ENCODE assay signal across 13 cellular contexts in genomic region chr9:133677126-133678010, GRCh38. TPM values are rescaled to one million over a fixed set of nuclear protein-coding genes. Genes with fewer than 3 reads are reported as not detected.
DNase-seq lines count a peak whose midpoint lies in the region; ATAC-seq and TF ChIP-seq lines count a peak whose summit lies in the region.
"Had no signal": no experiment of that assay in that cellular context is flagged by ENCODE, and none has a peak within 500 bp of the region (broad histone marks: within the 10 kb centered on the region; RNA-seq: fewer than 3 reads in every experiment).

No MANE protein-coding gene starts in this region.

- H3K4me1 ChIP-seq in DND-41 (ENCODE audit: insufficient read depth, low read length) (no peaks in the 10 kb centered on the region), neuronal stem cell (ENCODE audit: control insufficient read depth in 2 of 2, insufficient read depth in 1 of 2, low read depth in 1 of 2, low read length in 2 of 2) (peaks cover 5 to 6% of the 10 kb centered on the region in 2 donors)

- H2BK15ac ChIP-seq in neuronal stem cell (ENCODE audit: low read length), result no peak overlapping the region

- DNase-seq in DND-41, result peak; percentile 49
- peak; percentile 34 for DNase-seq in activated CD4-positive, alpha-beta T cell treated with anti-CD3 and anti-CD28 coated beads for 1 hour
- DNase-seq in activated naive CD4-positive, alpha-beta T cell treated with anti-CD3 and anti-CD28 coated beads for 36 hours, result peak; percentile 85
- DNase-seq in neuronal stem cell (ENCODE audit: low spot score), result no peak
- DNase-seq in NCI-H1694 treated with DMSO at 0.1 percent for 48 hours (lab: John Stamatoyannopoulos, UW), result no peak
- no peak for DNase-seq in superior temporal gyrus (ENCODE audit: extremely low spot score)
- DNase-seq: cerebellar nuclear complex, gastrocnemius medialis, NCI-H1417, retina had no signal

- no peaks in the 10 kb centered on the region for H4K20me1 ChIP-seq in DND-41 (ENCODE audit: insufficient read depth, low read length)

- H2BK5ac ChIP-seq in neuronal stem cell (ENCODE audit: low read length), result peak overlapping the region; percentile 83

- H2BK120ac ChIP-seq in neuronal stem cell (ENCODE audit: low read depth, low read length), result no peak overlapping the region

- no peak overlapping the region for H4K91ac ChIP-seq in neuronal stem cell (ENCODE audit: low read depth, low read length, poor library complexity)

- H2BK12ac ChIP-seq in neuronal stem cell (ENCODE audit: low read length), result no peak overlapping the region

- no peaks in the 10 kb centered on the region for H3K27me3 Mint-ChIP-seq in activated naive CD4-positive, alpha-beta T cell treated with anti-CD3 and anti-CD28 coated beads for 36 hours (ENCODE audit: low read depth)

- H3K9me3 Mint-ChIP-seq in activated naive CD4-positive, alpha-beta T cell treated with anti-CD3 and anti-CD28 coated beads for 36 hours, result no peaks in the 10 kb centered on the region

- H4K8ac ChIP-seq in neuronal stem cell (ENCODE audit: low read depth, low read length), result no peak overlapping the region

- peaks cover 44% of the 10 kb centered on the region for H3K4me1 Mint-ChIP-seq in activated naive CD4-positive, alpha-beta T cell treated with anti-CD3 and anti-CD28 coated beads for 36 hours (ENCODE audit: low read depth)

- intact Hi-C loops in activated naive CD4-positive, alpha-beta T cell treated with anti-CD3 and anti-CD28 coated beads for 36 hours (cut with micrococcal nuclease), result loop anchor here (1.0 to 2.0 kb wide), 3 partner anchors 19 to 57 kb away; no protein-coding TSS in a partner anchor

- H3K79me2 ChIP-seq in DND-41 (ENCODE audit: insufficient read depth, low read length), result no peaks in the 10 kb centered on the region

- H3K36me3 ChIP-seq in DND-41 (ENCODE audit: insufficient read depth, low read length), result no peaks in the 10 kb centered on the region
- no peaks in the 10 kb centered on the region for H3K36me3 ChIP-seq in neuronal stem cell (replicated peaks in 1 of 2; ENCODE audit: control insufficient read depth in 2 of 2, insufficient read depth in 2 of 2, low read length in 2 of 2)
- H3K36me3 ChIP-seq: gastrocnemius medialis had no signal

- H3K36me3 Mint-ChIP-seq in activated naive CD4-positive, alpha-beta T cell treated with anti-CD3 and anti-CD28 coated beads for 36 hours (ENCODE audit: low read depth), result no peaks in the 10 kb centered on the region

- H3K14ac ChIP-seq in neuronal stem cell (ENCODE audit: low read length), result no peak overlapping the region

- H3K27ac ChIP-seq in DND-41 (ENCODE audit: low read length) (no peak overlapping the region), neuronal stem cell (replicated peaks; ENCODE audit: low read length) (no peak overlapping the region)
- H3K27ac ChIP-seq: gastrocnemius medialis had no signal

- no peak for TF ChIP-seq CTCF in DND-41 (IDR thresholded peaks at IDR 0.05; ENCODE audit: borderline replicate concordance, extremely low read depth, low read length, poor library complexity, severe bottlenecking)

- no peaks in the 10 kb centered on the region for H3K27me3 ChIP-seq in DND-41 (ENCODE audit: insufficient read depth, low read length, poor library complexity)
- no peaks in the 10 kb centered on the region for H3K27me3 ChIP-seq in neuronal stem cell (ENCODE audit: control insufficient read depth in 3 of 3, insufficient read depth in 3 of 3, low read depth in 1 of 3, low read length in 3 of 3)
- H3K27me3 ChIP-seq: gastrocnemius medialis had no signal

- H3K23ac ChIP-seq in neuronal stem cell (ENCODE audit: low read depth, low read length, poor library complexity), result no peak overlapping the region

- ATAC-seq in DND-41 (ENCODE audit: insufficient read depth, low read depth) (peak; percentile 92), HG03139 (IDR thresholded peaks at IDR 0.05; ENCODE audit: unreplicated experiment) (no peak), GM21619 (IDR thresholded peaks at IDR 0.05; ENCODE audit: unreplicated experiment) (no peak)
- ATAC-seq: gastrocnemius medialis had no signal

- no CpG with 5 or more reads among the region's 17 CpGs for WGBS in neuronal stem cell (ENCODE audit: extremely low coverage in 2 of 2, insufficient read length in 2 of 2, insufficient replicate concordance in 1 of 2), 2 donors

- peak overlapping the region; percentile 11 for H3K18ac ChIP-seq in neuronal stem cell (ENCODE audit: low read length)

- H3K27ac Mint-ChIP-seq in activated naive CD4-positive, alpha-beta T cell treated with anti-CD3 and anti-CD28 coated beads for 36 hours, result peak overlapping the region; percentile 70

- H3K4me3 ChIP-seq in DND-41 (ENCODE audit: low read depth in 1 of 2, low read length in 2 of 2) (no peak overlapping the region), neuronal stem cell (ENCODE audit: low read length in 2 of 2) (no peak overlapping the region)
- H3K4me3 ChIP-seq: gastrocnemius medialis had no signal

- no peak overlapping the region for H2AK5ac ChIP-seq in neuronal stem cell (ENCODE audit: low read depth, low read length)

- CTCF ChIA-PET in activated naive CD4-positive, alpha-beta T cell treated with anti-CD3 and anti-CD28 coated beads for 36 hours (lab: Charles Lee), result interaction anchor here (0.6 to 0.8 kb wide), 2 partner anchors 9 to 294 kb away, joined by 3 read pairs; no protein-coding TSS in a partner anchor

- H3K4me2 ChIP-seq in DND-41 (ENCODE audit: insufficient read depth, low read length) (no peak overlapping the region), neuronal stem cell (ENCODE audit: insufficient read depth, low read length, poor library complexity, severe bottlenecking) (no peak overlapping the region)

- no peaks in the 10 kb centered on the region for H3K79me1 ChIP-seq in neuronal stem cell (ENCODE audit: low read depth, low read length)

- H2AFZ ChIP-seq in DND-41 (ENCODE audit: low read depth, low read length) (no peak overlapping the region), neuronal stem cell (ENCODE audit: low read length) (no peak overlapping the region)

- H3K9ac ChIP-seq in DND-41 (ENCODE audit: low read depth, low read length) (no peak overlapping the region), neuronal stem cell (ENCODE audit: low read depth, low read length, poor library complexity) (no peak overlapping the region)

- H3K9me3 ChIP-seq in DND-41 (ENCODE audit: insufficient read depth, low read length, severe bottlenecking), result no peaks in the 10 kb centered on the region
- H3K9me3 ChIP-seq in neuronal stem cell (replicated peaks in 1 of 2; ENCODE audit: control insufficient read depth in 2 of 2, insufficient read depth in 1 of 2, low read depth in 1 of 2, low read length in 2 of 2), result no peaks in the 10 kb centered on the region
- H3K9me3 ChIP-seq: gastrocnemius medialis had no signal

- no peak overlapping the region for H3K4me3 Mint-ChIP-seq in activated naive CD4-positive, alpha-beta T cell treated with anti-CD3 and anti-CD28 coated beads for 36 hours

- no peak overlapping the region for H3K4ac ChIP-seq in neuronal stem cell (ENCODE audit: low read length)

RNA-seq across cellular contexts. Expression of gene DBH, which starts 41.2 kb away (rescaled TPM):
- total RNA-seq in activated naive CD4-positive, alpha-beta T cell treated with anti-CD3 and anti-CD28 coated beads for 36 hours, result not detected
- not detected for polyA plus RNA-seq in neuronal stem cell (2013, experiment 1 of 2)
- not detected for polyA plus RNA-seq in neuronal stem cell (2013, experiment 2 of 2)
- total RNA-seq: gastrocnemius medialis, subcutaneous adipose tissue had no signal

Comparison
In these comparisons a context has a peak if more than half of its experiments do, and no peak if none do; other contexts are left out.
1. DNase-seq: peak in DND-41 (single experiment), activated CD4-positive, alpha-beta T cell treated with anti-CD3 and anti-CD28 coated beads for 1 hour (single experiment) and activated naive CD4-positive, alpha-beta T cell treated with anti-CD3 and anti-CD28 coated beads for 36 hours (single experiment); none in neuronal stem cell (single experiment), NCI-H1694 treated with DMSO at 0.1 percent for 48 hours (single experiment) and superior temporal gyrus (single experiment).